ENCODE assay signal across 19 cellular contexts in genomic region chr9:116479145-116479544, GRCh38.
DNase-seq lines count a peak whose midpoint lies in the region; ATAC-seq, FAIRE-seq and TF ChIP-seq lines count a peak whose summit lies in the region.
"Had no signal": no experiment of that assay in that cellular context is flagged by ENCODE, and none has a peak within 500 bp of the region (broad histone marks: within the 10 kb centered on the region; RNA-seq: fewer than 3 reads in every experiment).

No MANE protein-coding gene starts in this region.

- H3K14ac ChIP-seq in IMR-90 (replicated peaks; ENCODE audit: low read depth, low read length) (no peak overlapping the region), H1 (ENCODE audit: insufficient read length) (no peak overlapping the region)

- no peak overlapping the region for H3K27ac Mint-ChIP-seq in glutamatergic neuron (ENCODE audit: unreplicated experiment)
- H3K27ac Mint-ChIP-seq: CD4-positive, alpha-beta T cell; H9; IgD-negative memory B cell had no signal

- in situ Hi-C loops in IMR-90 (cut with MboI; ENCODE audit: low sequenced_read_pairs): no loop called here

- FAIRE-seq in H1 (lab: Jason Lieb, UNC): no peak
- FAIRE-seq: D721Med, HTR-8/SVneo had no signal

- CTCF ChIA-PET in IMR-90 (lab: Yijun Ruan, JAX) (interaction anchor here (0.8 kb wide), 1 partner anchor 11 kb away, joined by 3 read pairs; no protein-coding TSS in a partner anchor), H1 (lab: Charles Lee; ENCODE audit: partially characterized antibody) (interaction anchor here (0.7 to 0.8 kb wide), 3 partner anchors 12 to 768 kb away, joined by 3 read pairs; no protein-coding TSS in a partner anchor)

- H3K18ac ChIP-seq in IMR-90 (ENCODE audit: low read depth, low read length) (peak overlapping the region; percentile 24; the same call in 1 of the 2 replicates), H1 (ENCODE audit: extremely low read depth, low read length) (no peak overlapping the region; the same call in 1 of the 2 replicates)

- no peaks in the 10 kb centered on the region for H3K79me2 ChIP-seq in H1 (ENCODE audit: control insufficient read depth in 1 of 2, insufficient read depth in 2 of 2, low read length in 2 of 2)

- BruUV-seq in IMR-90 (replicated peaks; lab: Mats Ljungman, UMichigan): no TSS peak

- no peak overlapping the region for H3K9ac ChIP-seq in IMR-90 (ENCODE audit: low read depth, low read length)
- H3K9ac ChIP-seq in H1 (replicated peaks in 1 of 4; ENCODE audit: extremely low read depth in 1 of 4, low read depth in 3 of 4, low read length in 3 of 4): no peak overlapping the region

- POLR2A ChIA-PET in IMR-90 (lab: Charles Lee; ENCODE audit: unreplicated experiment) (interaction anchor here (0.7 kb wide), 1 partner anchor 12 kb away, joined by 29 read pairs; no protein-coding TSS in a partner anchor), H1 (lab: Charles Lee; ENCODE audit: partially characterized antibody) (no interaction called here)

- intact Hi-C loops in IMR-90 (cut with micrococcal nuclease): no loop called here

- H2BK20ac ChIP-seq in IMR-90 (ENCODE audit: low read depth, low read length) (no peak overlapping the region), H1 (ENCODE audit: low read length) (0 out of 2 replicates have a peak overlapping the region, but pooled peaks have one; percentile 68)

- no peaks in the 10 kb centered on the region for H3K79me1 ChIP-seq in IMR-90 (ENCODE audit: low read depth in 1 of 2, low read length in 2 of 2)
- no peaks in the 10 kb centered on the region for H3K79me1 ChIP-seq in H1 (ENCODE audit: low read depth, low read length)

- H3K23me2 ChIP-seq in H1 (ENCODE audit: low read depth, low read length): no peaks in the 10 kb centered on the region

- H3K4me3 ChIP-seq in AG10803 (ENCODE audit: low read length): no peak overlapping the region
- H3K4me3 ChIP-seq in IMR-90 (ENCODE audit: insufficient read depth, low read depth, low read length): no peak overlapping the region
- H3K4me3 ChIP-seq in H1 (ENCODE audit: extremely low read depth in 1 of 4, insufficient read depth in 2 of 4, low read depth in 3 of 4, low read length in 4 of 4): no peak overlapping the region
- no peak overlapping the region for H3K4me3 ChIP-seq in fibroblast of the aortic adventitia (ENCODE audit: low read depth, low read length)
- no peak overlapping the region for H3K4me3 ChIP-seq in Peyer's patch

- H3K4ac ChIP-seq in IMR-90 (ENCODE audit: low read depth, low read length) (no peak overlapping the region), H1 (replicated peaks; ENCODE audit: insufficient read length, low read depth, low read length) (no peak overlapping the region)

- H3K27me3 ChIP-seq in IMR-90 (ENCODE audit: control insufficient read depth, insufficient read depth, low read length) (no peaks in the 10 kb centered on the region; the same call in 1 of the 2 replicates), H1 (replicated peaks in 1 of 4; ENCODE audit: control insufficient read depth in 3 of 4, extremely low read depth in 1 of 4, insufficient read depth in 3 of 4, low read length in 3 of 4) (no peaks in the 10 kb centered on the region), Peyer's patch (no peaks in the 10 kb centered on the region)

- H3K36me3 ChIP-seq in IMR-90 (ENCODE audit: control insufficient read depth, insufficient read depth, low read length) (no peaks in the 10 kb centered on the region), H1 (ENCODE audit: control insufficient read depth in 2 of 4, insufficient read depth in 4 of 4, low read length in 3 of 4) (no peaks in the 10 kb centered on the region), Peyer's patch (no peaks in the 10 kb centered on the region)

- no peak overlapping the region for H2BK12ac ChIP-seq in H1 (ENCODE audit: low read depth, low read length)

- H2BK120ac ChIP-seq in IMR-90 (ENCODE audit: low read depth, low read length) (no peak overlapping the region), H1 (replicated peaks; ENCODE audit: low read depth, low read length) (no peak overlapping the region)

- H4K91ac ChIP-seq in IMR-90 (ENCODE audit: insufficient read depth, low read depth, low read length) (no peak overlapping the region), H1 (replicated peaks; ENCODE audit: insufficient read length, low read length) (no peak overlapping the region)

- H2AFZ ChIP-seq in IMR-90 (replicated peaks; ENCODE audit: low read length, poor library complexity): no peak overlapping the region
- no peak overlapping the region for H2AFZ ChIP-seq in H1 (ENCODE audit: low read length)

- no peaks in the 10 kb centered on the region for H3K4me1 Mint-ChIP-seq in glutamatergic neuron (ENCODE audit: low read depth, unreplicated experiment)
- H3K4me1 Mint-ChIP-seq: IgD-negative memory B cell had no signal

- DNase-seq in AG10803 (ENCODE audit: low read depth): peak; percentile 49
- peak; percentile 44 for DNase-seq in IMR-90
- DNase-seq in H1 (ENCODE audit: low read depth in 1 of 2, low spot score in 2 of 2): peak in 1 of 2 experiments; percentile 24
- peak; percentile 25 for DNase-seq in fibroblast of the aortic adventitia (ENCODE audit: low read depth)
- DNase-seq in Peyer's patch: no peak
- DNase-seq in stimulated activated CD4-positive, alpha-beta T cell treated with anti-CD3 and anti-CD28 coated beads, Interleukin-4, amount 100 ng/mL, for 4 hours: no peak
- DNase-seq in NCI-H146 treated with DMSO at 0.1 percent for 48 hours (lab: John Stamatoyannopoulos, UW; ENCODE audit: unreplicated experiment): no peak
- no peak for DNase-seq in glutamatergic neuron
- DNase-seq: 8988T; AML-193; Caco-2; CD4-positive, alpha-beta T cell; GDM1; GOT3; H9 had no signal

- no peaks in the 10 kb centered on the region; the same call in 1 of the 2 replicates for H3K9me1 ChIP-seq in IMR-90 (ENCODE audit: insufficient read depth, low read length)

- H4K5ac ChIP-seq in IMR-90 (ENCODE audit: low read depth, low read length): 0 out of 2 replicates have a peak overlapping the region, but pooled peaks have one; percentile 61
- H4K5ac ChIP-seq in H1 (ENCODE audit: insufficient read length, low read depth, low read length): no peak overlapping the region

- H3K4me3 Mint-ChIP-seq in glutamatergic neuron (ENCODE audit: unreplicated experiment): no peak overlapping the region
- H3K4me3 Mint-ChIP-seq: CD4-positive, alpha-beta T cell; H9; IgD-negative memory B cell had no signal

- no peak for TF ChIP-seq POLR2A in IMR-90 (IDR thresholded peaks at IDR 0.05; ENCODE audit: low read depth, low read length)
- TF ChIP-seq POLR2A in H1 (IDR thresholded peaks at IDR 0.05; ENCODE audit: control extremely low read depth in 1 of 2, low read depth in 2 of 2, low read length in 2 of 2): no peak
- no peak for TF ChIP-seq POLR2A in Peyer's patch (IDR thresholded peaks at IDR 0.05)

- H2BK15ac ChIP-seq in IMR-90 (ENCODE audit: low read depth, low read length) (no peak overlapping the region), H1 (ENCODE audit: low read length) (no peak overlapping the region)

- no peak for TF ChIP-seq RAD21 in IMR-90 (IDR thresholded peaks at IDR 0.05; ENCODE audit: low read length)
- TF ChIP-seq RAD21 in H1 (IDR thresholded peaks at IDR 0.05 in 1 of 2, conservative IDR thresholded peaks at IDR 0.05 in 1 of 2; ENCODE audit: low read depth in 2 of 2, low read length in 2 of 2): no peak

- H3K36me3 Mint-ChIP-seq in glutamatergic neuron (ENCODE audit: unreplicated experiment): no peaks in the 10 kb centered on the region

- H4K20me1 ChIP-seq in IMR-90 (ENCODE audit: insufficient read depth, low read length): no peaks in the 10 kb centered on the region
- no peaks in the 10 kb centered on the region for H4K20me1 ChIP-seq in H1 (replicated peaks in 1 of 2; ENCODE audit: control insufficient read depth in 1 of 2, insufficient read depth in 2 of 2, low read length in 2 of 2)

- H3K23ac ChIP-seq in IMR-90 (ENCODE audit: low read depth, low read length) (no peak overlapping the region), H1 (ENCODE audit: insufficient read length) (no peak overlapping the region)

- H3K9me3 ChIP-seq in IMR-90 (ENCODE audit: control insufficient read depth, insufficient read depth, low read length) (no peaks in the 10 kb centered on the region), H1 (ENCODE audit: insufficient read depth in 2 of 2, low read depth in 1 of 2, low read length in 1 of 2) (no peaks in the 10 kb centered on the region), Peyer's patch (peaks cover 0 to 4% (median 0%) of the 10 kb centered on the region in 4 donors)
- H3K9me3 ChIP-seq: Caco-2 had no signal

- H4K8ac ChIP-seq in IMR-90 (ENCODE audit: low read depth in 2 of 2, low read length in 2 of 2) (no peak overlapping the region), H1 (ENCODE audit: extremely low read depth, insufficient read depth, low read length) (no peak overlapping the region)

- H3K27me3 Mint-ChIP-seq in glutamatergic neuron (ENCODE audit: unreplicated experiment): peaks cover 7% of the 10 kb centered on the region
- H3K27me3 Mint-ChIP-seq: CD4-positive, alpha-beta T cell; IgD-negative memory B cell had no signal

- TF ChIP-seq EP300 in H1 (IDR thresholded peaks at IDR 0.05; ENCODE audit: borderline replicate concordance in 1 of 2, low read depth in 2 of 2, low read length in 2 of 2): no peak

- no peaks in the 10 kb centered on the region for H3K9me3 Mint-ChIP-seq in glutamatergic neuron (ENCODE audit: unreplicated experiment)
- H3K9me3 Mint-ChIP-seq: CD4-positive, alpha-beta T cell; H9 had no signal

- H3K4me1 ChIP-seq in IMR-90 (ENCODE audit: control insufficient read depth, insufficient read depth, low read length) (peaks cover 11% of the 10 kb centered on the region), H1 (replicated peaks in 1 of 4; ENCODE audit: control insufficient read depth in 3 of 4, insufficient read depth in 4 of 4, low read length in 3 of 4) (peaks cover 0 to 13% (median 6%) of the 10 kb centered on the region in 4 experiments; a peak in 4 of 7 replicates), Peyer's patch (no peaks in the 10 kb centered on the region)
- H3K4me1 ChIP-seq: Caco-2 had no signal

- H2BK5ac ChIP-seq in IMR-90 (ENCODE audit: low read depth, low read length, poor library complexity, severe bottlenecking): no peak overlapping the region
- H2BK5ac ChIP-seq in H1 (ENCODE audit: low read depth, low read length): no peak overlapping the region

- TF ChIP-seq CTCF in AG10803 (conservative IDR thresholded peaks at IDR 0.05; ENCODE audit: low read length): no peak
- TF ChIP-seq CTCF in IMR-90 (conservative IDR thresholded peaks at IDR 0.05; ENCODE audit: low read depth, low read length): no peak
- no peak for TF ChIP-seq CTCF in H1 (IDR thresholded peaks at IDR 0.05; ENCODE audit: control extremely low read depth in 1 of 3, insufficient read depth in 1 of 3, low read depth in 1 of 3, low read length in 3 of 3)
- TF ChIP-seq CTCF in fibroblast of the aortic adventitia (IDR thresholded peaks at IDR 0.05; ENCODE audit: insufficient read depth, low read length): no peak
- no peak for TF ChIP-seq CTCF in Peyer's patch (IDR thresholded peaks at IDR 0.05)
- no peak for TF ChIP-seq CTCF in glutamatergic neuron (IDR thresholded peaks at IDR 0.05; ENCODE audit: partially characterized antibody, unreplicated experiment)

- dilution Hi-C loops in IMR-90 (cut with HindIII; ENCODE audit: low sequenced_read_pairs, unreplicated experiment): no loop called here

- H2AK5ac ChIP-seq in IMR-90 (ENCODE audit: low read depth, low read length) (no peak overlapping the region), H1 (ENCODE audit: low read depth, low read length) (no peak overlapping the region)

- peak; percentile 64 for ATAC-seq in IMR-90 (ENCODE audit: low read depth)

- H3K56ac ChIP-seq in IMR-90 (ENCODE audit: extremely low read depth, insufficient read depth, low read length): no peak overlapping the region
- H3K56ac ChIP-seq in H1 (replicated peaks; ENCODE audit: insufficient read length, low read depth, low read length): no peak overlapping the region

- H3K27ac ChIP-seq in IMR-90 (ENCODE audit: insufficient read depth, low read length): peak overlapping the region; percentile 47; the same call in 1 of the 2 replicates
- no peak overlapping the region for H3K27ac ChIP-seq in H1 (ENCODE audit: low read depth, low read length)
- H3K27ac ChIP-seq in Peyer's patch: no peak overlapping the region
- H3K27ac ChIP-seq: C4-2B had no signal

- no peak overlapping the region; the same call in 1 of the 2 replicates for H3K4me2 ChIP-seq in IMR-90 (ENCODE audit: low read depth, low read length)
- H3K4me2 ChIP-seq in H1 (ENCODE audit: insufficient read depth in 1 of 2, low read depth in 2 of 2, low read length in 2 of 2): no peak overlapping the region

- no peak overlapping the region for H2AK9ac ChIP-seq in IMR-90 (replicated peaks; ENCODE audit: low read depth, low read length, poor library complexity)

Comparison
In these comparisons a context has a peak if more than half of its experiments do, and no peak if none do; other contexts are left out.
1. DNase-seq: peak in AG10803 (single experiment), IMR-90 (single experiment) and fibroblast of the aortic adventitia (single experiment); none in Peyer's patch (0 of 3), stimulated activated CD4-positive, alpha-beta T cell treated with anti-CD3 and anti-CD28 coated beads, Interleukin-4, amount 100 ng/mL, for 4 hours (0 of 2), NCI-H146 treated with DMSO at 0.1 percent for 48 hours (single experiment) and glutamatergic neuron (single experiment).